Comparison of ENCODE assay signal across 27 cellular contexts in genomic region chr6:34072727-34073126, GRCh38.
"Had no signal": no experiment of that assay in that cellular context is flagged by ENCODE, and none has a peak within 500 bp of the region (broad histone marks: within the 10 kb centered on the region; RNA-seq: fewer than 3 reads in every experiment).

No MANE protein-coding gene starts in this region.

- H3K27ac Mint-ChIP-seq: activated CD4-positive, alpha-beta memory T cell treated with anti-CD3 and anti-CD28 coated beads for 36 hours; activated CD4-positive, alpha-beta T cell treated with anti-CD3 and anti-CD28 coated beads, Interleukin-2, amount 10 ng/mL, durations not matched to agents 7 days and 5 days; activated naive CD4-positive, alpha-beta T cell treated with anti-CD3 and anti-CD28 coated beads, Interleukin-2, amount 10 ng/mL, durations not matched to agents 7 days and 5 days; activated naive CD8-positive, alpha-beta T cell treated with anti-CD3 and anti-CD28 coated beads for 36 hours; activated T-helper 17 cell treated with anti-CD3 and anti-CD28 coated beads, Interleukin-2, amount 50 U/mL, for 72 hours; T-cell had no signal

- H3K9me3 Mint-ChIP-seq: activated CD4-positive, alpha-beta memory T cell treated with anti-CD3 and anti-CD28 coated beads for 36 hours; activated CD4-positive, alpha-beta T cell treated with anti-CD3 and anti-CD28 coated beads, Interleukin-2, amount 10 ng/mL, durations not matched to agents 7 days and 5 days; activated naive CD4-positive, alpha-beta T cell treated with anti-CD3 and anti-CD28 coated beads, Interleukin-2, amount 10 ng/mL, durations not matched to agents 7 days and 5 days; activated naive CD8-positive, alpha-beta T cell treated with anti-CD3 and anti-CD28 coated beads for 36 hours; activated T-helper 17 cell treated with anti-CD3 and anti-CD28 coated beads, Interleukin-2, amount 50 U/mL, for 72 hours; central memory CD8-positive, alpha-beta T cell; T-cell had no signal

- H3K4me1 ChIP-seq: body of pancreas had no signal

- H3K36me3 Mint-ChIP-seq: activated CD4-positive, alpha-beta memory T cell treated with anti-CD3 and anti-CD28 coated beads for 36 hours; activated naive CD4-positive, alpha-beta T cell treated with anti-CD3 and anti-CD28 coated beads, Interleukin-2, amount 10 ng/mL, durations not matched to agents 7 days and 5 days; activated naive CD8-positive, alpha-beta T cell treated with anti-CD3 and anti-CD28 coated beads for 36 hours; T-cell had no signal

- H3K4me3 ChIP-seq: body of pancreas, SK-N-MC had no signal

- H3K4me3 Mint-ChIP-seq: activated CD4-positive, alpha-beta memory T cell treated with anti-CD3 and anti-CD28 coated beads for 36 hours; activated CD4-positive, alpha-beta T cell treated with anti-CD3 and anti-CD28 coated beads, Interleukin-2, amount 10 ng/mL, durations not matched to agents 7 days and 5 days; activated naive CD4-positive, alpha-beta T cell treated with anti-CD3 and anti-CD28 coated beads, Interleukin-2, amount 10 ng/mL, durations not matched to agents 7 days and 5 days; activated naive CD8-positive, alpha-beta T cell treated with anti-CD3 and anti-CD28 coated beads for 36 hours; activated T-helper 17 cell treated with anti-CD3 and anti-CD28 coated beads, Interleukin-2, amount 50 U/mL, for 72 hours; central memory CD8-positive, alpha-beta T cell; T-cell had no signal

- DNase-seq: activated CD4-positive, alpha-beta memory T cell treated with anti-CD3 and anti-CD28 coated beads for 36 hours; activated CD4-positive, alpha-beta T cell treated with anti-CD3 and anti-CD28 coated beads, Interleukin-2, amount 10 ng/mL, durations not matched to agents 7 days and 5 days; activated CD4-positive, CD25-positive, alpha-beta regulatory T cell; activated gamma-delta T cell; activated naive CD4-positive, alpha-beta T cell treated with anti-CD3 and anti-CD28 coated beads, Interleukin-2, amount 10 ng/mL, durations not matched to agents 7 days and 5 days; activated naive CD8-positive, alpha-beta T cell treated with anti-CD3 and anti-CD28 coated beads for 36 hours; activated T-cell treated with anti-CD3 and anti-CD28 coated beads for 4 hours; activated T-cell treated with anti-CD3 and anti-CD28 coated beads, Interleukin-2, amount 50 U/mL, for 48 hours; aorta; body of pancreas; Kasumi-1; NCI-H1105 treated with DMSO at 0.1 percent for 48 hours; NCI-H1436 treated with DMSO at 0.1 percent for 48 hours; NCI-H187; NCI-H2081; NCI-H510A treated with DMSO at 0.1 percent for 48 hours; NCI-H69; NK-92 treated with Interleukin-12 subunit alpha and Interleukin-12 subunit beta, amount 100 ng/mL, for 24 hours; OCI-M1; RPMI8226; T-cell; T1000 had no signal

- FAIRE-seq: TTC549 had no signal

- H3K9me3 ChIP-seq: body of pancreas had no signal

- H3K27me3 ChIP-seq: body of pancreas had no signal

- H3K27me3 Mint-ChIP-seq: activated CD4-positive, alpha-beta memory T cell treated with anti-CD3 and anti-CD28 coated beads for 36 hours; activated naive CD8-positive, alpha-beta T cell treated with anti-CD3 and anti-CD28 coated beads for 36 hours; activated T-helper 17 cell treated with anti-CD3 and anti-CD28 coated beads, Interleukin-2, amount 50 U/mL, for 72 hours; central memory CD8-positive, alpha-beta T cell had no signal

- H3K27ac ChIP-seq: body of pancreas, SK-N-MC, VCaP had no signal

- H3K4me1 Mint-ChIP-seq: activated CD4-positive, alpha-beta T cell treated with anti-CD3 and anti-CD28 coated beads, Interleukin-2, amount 10 ng/mL, durations not matched to agents 7 days and 5 days; activated naive CD4-positive, alpha-beta T cell treated with anti-CD3 and anti-CD28 coated beads, Interleukin-2, amount 10 ng/mL, durations not matched to agents 7 days and 5 days; activated naive CD8-positive, alpha-beta T cell treated with anti-CD3 and anti-CD28 coated beads for 36 hours; activated T-helper 17 cell treated with anti-CD3 and anti-CD28 coated beads, Interleukin-2, amount 50 U/mL, for 72 hours; central memory CD8-positive, alpha-beta T cell; T-cell had no signal
